ENCODE assay signal across 1 cellular context in genomic region chr20:4869290-4870193, GRCh38.
TF ChIP-seq lines count a peak whose summit lies in the region.

No MANE protein-coding gene starts in this region.

TF ChIP-seq in liver, 16 proteins besides CTCF, POLR2A, EP300 and RAD21 (continued from another document):
- TF ChIP-seq, protein P1, sequence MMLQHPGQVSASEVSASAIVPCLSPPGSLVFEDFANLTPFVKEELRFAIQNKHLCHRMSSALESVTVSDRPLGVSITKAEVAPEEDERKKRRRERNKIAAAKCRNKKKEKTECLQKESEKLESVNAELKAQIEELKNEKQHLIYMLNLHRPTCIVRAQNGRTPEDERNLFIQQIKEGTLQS (IDR thresholded peaks at IDR 0.05), result no peak
- peak; percentile 96 for TF ChIP-seq FOXA2 (IDR thresholded peaks at IDR 0.05)
- TF ChIP-seq EGR1 (IDR thresholded peaks at IDR 0.05; ENCODE audit: low read depth in 2 of 2), result no peak
TF ChIP-seq in liver: peak in this region for 2.
